14 cellular contexts compared by ENCODE assay signal in genomic region chr1:61447339-61448016, GRCh38.
DNase-seq lines count a peak whose midpoint lies in the region; ATAC-seq and TF ChIP-seq lines count a peak whose summit lies in the region.
"Had no signal": no experiment of that assay in that cellular context is flagged by ENCODE, and none has a peak within 500 bp of the region (broad histone marks: within the 10 kb centered on the region; RNA-seq: fewer than 3 reads in every experiment).

No MANE protein-coding gene starts in this region.

- TF ChIP-seq POLR2A in gastroesophageal sphincter (IDR thresholded peaks at IDR 0.05): no peak
- no peak for TF ChIP-seq POLR2A in stomach (IDR thresholded peaks at IDR 0.05)

- H3K27me3 ChIP-seq in right atrium auricular region (no peaks in the 10 kb centered on the region), gastroesophageal sphincter (no peaks in the 10 kb centered on the region), stomach (no peaks in the 10 kb centered on the region)

- DNase-seq in right atrium auricular region (ENCODE audit: low spot score) (no peak), Right ventricle myocardium superior (no peak), stomach (no peak), head of caudate nucleus (no peak)
- no peak for DNase-seq in stimulated activated CD4-positive, alpha-beta T cell treated with anti-CD3 and anti-CD28 coated beads, Interleukin-4, amount 100 ng/mL, for 1 hour
- DNase-seq: COR-L47, DMS153, EL, NCI-H1105 treated with DMSO at 0.1 percent for 48 hours, NCI-H187 treated with DMSO at 0.1 percent for 48 hours, NCI-H748 treated with DMSO at 0.1 percent for 48 hours had no signal

- ATAC-seq in Right ventricle myocardium superior (ENCODE audit: poor library complexity): no peak
- ATAC-seq in gastroesophageal sphincter: no peak
- no peak for ATAC-seq in GM18867 (IDR thresholded peaks at IDR 0.05; ENCODE audit: unreplicated experiment)
- ATAC-seq: Panc1 had no signal

- WGBS in gastroesophageal sphincter (ENCODE audit: low coverage in 1 of 2), 2 donors: 75 to 87% methylated on average over 19 to 20 of the region's 20 CpGs
- WGBS in stomach, 5 donors: 91 to 96% (median 94%) methylated on average over 20 of the region's 20 CpGs

- TF ChIP-seq CTCF in right atrium auricular region (IDR thresholded peaks at IDR 0.05): no peak
- no peak for TF ChIP-seq CTCF in gastroesophageal sphincter (IDR thresholded peaks at IDR 0.05)
- TF ChIP-seq CTCF in stomach (IDR thresholded peaks at IDR 0.05): no peak

- H3K4me1 ChIP-seq in right atrium auricular region (peaks cover 0 to 95% of the 10 kb centered on the region in 2 donors), gastroesophageal sphincter (peaks cover 9 to 98% (median 38%) of the 10 kb centered on the region in 3 donors), stomach (peaks cover 39 to 92% (median 67%) of the 10 kb centered on the region in 4 donors)

- intact Hi-C loops in Right ventricle myocardium superior (cut with DNase I) (no loop called here), stomach (cut with DNase I; ENCODE audit: low total_unique reads) (loop anchor here (10.0 kb wide), 1 partner anchor 473 kb away; no protein-coding TSS in a partner anchor), head of caudate nucleus (cut with DNase I) (no loop called here)

- no peak overlapping the region for H3K4me3 ChIP-seq in right atrium auricular region
- no peak overlapping the region for H3K4me3 ChIP-seq in gastroesophageal sphincter
- no peak overlapping the region for H3K4me3 ChIP-seq in stomach

- no peak for TF ChIP-seq EP300 in gastroesophageal sphincter (IDR thresholded peaks at IDR 0.05)
- no peak for TF ChIP-seq EP300 in stomach (IDR thresholded peaks at IDR 0.05)

- peak overlapping the region; percentile 75 to 84 for H3K27ac ChIP-seq in right atrium auricular region
- H3K27ac ChIP-seq in gastroesophageal sphincter: peak overlapping the region in 3 of 4 donors; percentile 66 to 78 (median 66)
- H3K27ac ChIP-seq in stomach: peak overlapping the region in 3 of 5 donors; percentile 49 to 81 (median 74)

- no peaks in the 10 kb centered on the region for H3K36me3 ChIP-seq in right atrium auricular region
- no peaks in the 10 kb centered on the region for H3K36me3 ChIP-seq in gastroesophageal sphincter
- H3K36me3 ChIP-seq in stomach: no peaks in the 10 kb centered on the region

- no peaks in the 10 kb centered on the region for H3K9me3 ChIP-seq in right atrium auricular region
- H3K9me3 ChIP-seq in gastroesophageal sphincter: no peaks in the 10 kb centered on the region
- no peaks in the 10 kb centered on the region for H3K9me3 ChIP-seq in stomach
